1 cellular context compared by ENCODE assay signal in genomic region chr4:39613093-39613656, GRCh38.
A peak's percentile ranks its signal among the peaks of the same experiment; 100 is the strongest.
TF ChIP-seq lines count a peak whose summit lies in the region.

No MANE protein-coding gene starts in this region.

TF ChIP-seq in HepG2, 621 proteins besides CTCF, POLR2A, EP300 and RAD21 (continued from another document):
- no peak for TF ChIP-seq TERF1 (CRISPR knock-in tag; IDR thresholded peaks at IDR 0.05)
- no peak for TF ChIP-seq XBP1 (CRISPR knock-in tag; IDR thresholded peaks at IDR 0.05)
- no peak for TF ChIP-seq ZNF30 (CRISPR knock-in tag; IDR thresholded peaks at IDR 0.05)
- no peak for TF ChIP-seq ZNF138 (CRISPR knock-in tag; IDR thresholded peaks at IDR 0.05; ENCODE audit: low read depth)
- TF ChIP-seq PHF8 (CRISPR knock-in tag; IDR thresholded peaks at IDR 0.05): no peak
- TF ChIP-seq CEBPG (CRISPR knock-in tag; IDR thresholded peaks at IDR 0.05): no peak
- no peak for TF ChIP-seq ZNF83 (CRISPR knock-in tag; IDR thresholded peaks at IDR 0.05; ENCODE audit: borderline replicate concordance)
- TF ChIP-seq ZEB1 (IDR thresholded peaks at IDR 0.05; ENCODE audit: insufficient replicate concordance, low read depth): no peak
- no peak for TF ChIP-seq ZNF501 (CRISPR knock-in tag; IDR thresholded peaks at IDR 0.05)
- TF ChIP-seq ZNF235 (CRISPR knock-in tag; IDR thresholded peaks at IDR 0.05; ENCODE audit: borderline replicate concordance): no peak
- TF ChIP-seq TEAD3 (CRISPR knock-in tag; optimal IDR thresholded peaks at IDR 0.05; ENCODE audit: borderline replicate concordance): no peak
- no peak for TF ChIP-seq ZNF335 (CRISPR knock-in tag; IDR thresholded peaks at IDR 0.05)
- no peak for TF ChIP-seq TFDP1 (CRISPR knock-in tag; IDR thresholded peaks at IDR 0.05; ENCODE audit: borderline replicate concordance)
- TF ChIP-seq ZNF879 (CRISPR knock-in tag; IDR thresholded peaks at IDR 0.05): no peak
- TF ChIP-seq ZNF451 (CRISPR knock-in tag; IDR thresholded peaks at IDR 0.05): no peak
- TF ChIP-seq HOXA9 (CRISPR knock-in tag; IDR thresholded peaks at IDR 0.05; ENCODE audit: borderline replicate concordance): no peak
- TF ChIP-seq EEA1 (CRISPR knock-in tag; IDR thresholded peaks at IDR 0.05; ENCODE audit: borderline replicate concordance): no peak
- TF ChIP-seq CC2D1A (CRISPR knock-in tag; IDR thresholded peaks at IDR 0.05): no peak
- TF ChIP-seq PAXIP1 (CRISPR knock-in tag; conservative IDR thresholded peaks at IDR 0.05): 0 out of 2 replicates have a peak, but pooled peaks have one; percentile 16
- TF ChIP-seq CREB1 (IDR thresholded peaks at IDR 0.05): no peak
- TF ChIP-seq CREB1 (CRISPR knock-in tag; IDR thresholded peaks at IDR 0.05): no peak
- no peak for TF ChIP-seq GTF2F1 (IDR thresholded peaks at IDR 0.05; ENCODE audit: low read length)
- TF ChIP-seq ZNF576 (CRISPR knock-in tag; IDR thresholded peaks at IDR 0.05): no peak
- no peak for TF ChIP-seq ZSCAN21 (CRISPR knock-in tag; IDR thresholded peaks at IDR 0.05; ENCODE audit: borderline replicate concordance)
- no peak for TF ChIP-seq GLI4 (CRISPR knock-in tag; IDR thresholded peaks at IDR 0.05; ENCODE audit: borderline replicate concordance)
- TF ChIP-seq GPN1 (CRISPR knock-in tag; IDR thresholded peaks at IDR 0.05; ENCODE audit: borderline replicate concordance): no peak
- no peak for TF ChIP-seq ZNF563 (CRISPR knock-in tag; IDR thresholded peaks at IDR 0.05)
- no peak for TF ChIP-seq SOX13 (IDR thresholded peaks at IDR 0.05)
- no peak for TF ChIP-seq SOX13 (CRISPR knock-in tag; conservative IDR thresholded peaks at IDR 0.05 in 1 of 2, IDR thresholded peaks at IDR 0.05 in 1 of 2)
- TF ChIP-seq KLF11 (CRISPR knock-in tag; IDR thresholded peaks at IDR 0.05): no peak
- TF ChIP-seq AGO2 (optimal IDR thresholded peaks at IDR 0.05; ENCODE audit: low read depth, low read length): no peak
- TF ChIP-seq SAP130 (CRISPR knock-in tag; IDR thresholded peaks at IDR 0.05; ENCODE audit: low read depth): peak; percentile 41; the same call in 1 of the 2 replicates
- TF ChIP-seq TGIF2 (CRISPR knock-in tag; IDR thresholded peaks at IDR 0.05): no peak
- 0 out of 2 replicates have a peak, but pooled peaks have one; percentile 11 for TF ChIP-seq GATAD2A (CRISPR knock-in tag; IDR thresholded peaks at IDR 0.05)
- no peak for TF ChIP-seq ZNF672 (CRISPR knock-in tag; IDR thresholded peaks at IDR 0.05)
- no peak for TF ChIP-seq ZNF432 (CRISPR knock-in tag; IDR thresholded peaks at IDR 0.05; ENCODE audit: borderline replicate concordance)
- no peak for TF ChIP-seq THYN1 (CRISPR knock-in tag; IDR thresholded peaks at IDR 0.05; ENCODE audit: borderline replicate concordance, low read depth)
